Comparison of ENCODE assay signal across 11 cellular contexts in the genomic region with DNA sequence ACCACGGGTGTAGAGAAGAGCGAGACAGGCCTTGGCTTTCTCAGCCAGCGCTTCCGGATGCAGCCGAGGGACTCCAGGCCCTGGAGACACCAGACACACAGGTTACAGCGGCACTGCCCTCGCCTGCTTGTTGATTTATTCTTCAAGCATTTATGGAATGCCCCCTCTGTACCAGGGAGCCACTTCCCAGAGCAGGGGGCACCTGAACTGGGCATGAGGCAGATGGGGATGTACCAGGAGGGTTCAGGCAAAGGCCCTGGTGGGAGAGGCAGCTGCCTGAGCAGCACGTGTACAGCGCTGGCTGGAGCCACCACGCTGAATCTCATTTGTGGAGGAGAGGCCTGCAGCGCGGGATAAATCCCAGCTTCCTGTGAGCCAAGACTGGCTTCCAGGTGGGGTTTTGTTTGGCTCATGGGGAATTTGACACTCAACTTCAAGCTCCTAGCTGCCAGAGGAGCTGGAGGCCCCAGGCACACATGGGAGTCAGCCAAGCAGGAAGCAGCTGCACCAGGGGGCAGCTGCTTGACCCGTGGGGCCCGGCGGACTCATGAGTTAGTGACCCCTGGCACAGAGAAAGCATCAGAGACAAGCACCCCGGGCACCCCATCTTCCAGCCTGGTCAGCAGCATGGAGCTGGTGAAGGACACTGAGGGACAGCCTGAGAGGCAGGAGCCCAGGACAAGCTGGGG. TPM values are rescaled to one million over a fixed set of nuclear protein-coding genes. Genes with fewer than 3 reads are reported as not detected.
A peak's percentile ranks its signal among the peaks of the same experiment; 100 is the strongest.
DNase-seq lines count a peak whose midpoint lies in the region; ATAC-seq and TF ChIP-seq lines count a peak whose summit lies in the region.
"Had no signal": no experiment of that assay in that cellular context is flagged by ENCODE, and none has a peak within 500 bp of the region (broad histone marks: within the 10 kb centered on the region; RNA-seq: fewer than 3 reads in every experiment).

No MANE protein-coding gene starts in this region.

- peak; percentile 14 for DNase-seq in EL
- peak; percentile 88 for DNase-seq in NCI-H2196 treated with DMSO at 0.1 percent for 48 hours (lab: John Stamatoyannopoulos, UW; ENCODE audit: unreplicated experiment)
- no peak for DNase-seq in esophagus squamous epithelium (lab: John Stamatoyannopoulos, UW)
- peak in 1 of 2 donors; percentile 66 for DNase-seq in psoas muscle
- no peak for DNase-seq in GM19240 (ENCODE audit: insufficient read length, low spot score)
- DNase-seq: activated naive CD8-positive, alpha-beta T cell treated with anti-CD3 and anti-CD28 coated beads, Interleukin-2, amount 50 U/mL, for 24 hours; Kasumi-1; RPMI8226 had no signal

- 56 to 60% methylated on average over 2 to 10 of the region's 16 CpGs for WGBS in esophagus squamous epithelium, 2 donors
- WGBS in psoas muscle, 3 donors: 17 to 22% (median 18%) methylated on average over 16 of the region's 16 CpGs

- intact Hi-C loops in esophagus squamous epithelium (cut with DNase I) (no loop called here), psoas muscle (cut with DNase I) (loop anchor here in 1 of 2 donors (10.0 kb wide), 1 partner anchor 1513 kb away; the partner anchor contains the start of gene SPNS1)

- H3K36me3 ChIP-seq in esophagus squamous epithelium (peaks cover 38 to 82% (median 51%) of the 10 kb centered on the region in 3 donors), psoas muscle (ENCODE audit: insufficient read depth in 1 of 2, low read depth in 1 of 2) (peaks cover 9 to 66% of the 10 kb centered on the region in 2 donors)

- peak overlapping the region; percentile 21 to 34 (median 28) for H3K27ac ChIP-seq in esophagus squamous epithelium
- peak overlapping the region; percentile 78 for H3K27ac ChIP-seq in psoas muscle

- no peak overlapping the region for H3K4me3 ChIP-seq in esophagus squamous epithelium
- no peak overlapping the region for H3K4me3 ChIP-seq in psoas muscle

- ATAC-seq in psoas muscle: peak; percentile 44 to 65 (median 56)
- ATAC-seq in GM19328 (IDR thresholded peaks at IDR 0.05; ENCODE audit: unreplicated experiment): no peak
- no peak for ATAC-seq in GM19023 (IDR thresholded peaks at IDR 0.05; ENCODE audit: unreplicated experiment)
- ATAC-seq: activated naive CD8-positive, alpha-beta T cell treated with anti-CD3 and anti-CD28 coated beads, Interleukin-2, amount 50 U/mL, for 24 hours had no signal

- TF ChIP-seq POLR2A in esophagus squamous epithelium (IDR thresholded peaks at IDR 0.05): no peak

- peaks cover 0 to 74% (median 34%) of the 10 kb centered on the region in 3 donors for H3K4me1 ChIP-seq in esophagus squamous epithelium
- H3K4me1 ChIP-seq in psoas muscle: peaks cover 25% of the 10 kb centered on the region

- H3K27me3 ChIP-seq in esophagus squamous epithelium (no peaks in the 10 kb centered on the region), psoas muscle (ENCODE audit: insufficient read depth in 3 of 3, low read length in 2 of 3) (no peaks in the 10 kb centered on the region)

- no peak for TF ChIP-seq CTCF in esophagus squamous epithelium (IDR thresholded peaks at IDR 0.05)
- TF ChIP-seq CTCF in psoas muscle (IDR thresholded peaks at IDR 0.05): no peak

- H3K9me3 ChIP-seq in esophagus squamous epithelium: no peaks in the 10 kb centered on the region
- no peaks in the 10 kb centered on the region for H3K9me3 ChIP-seq in psoas muscle

RNA-seq across cellular contexts. Expression of gene IL21R, which starts 59.7 kb away (rescaled TPM):
- 1 to 10 TPM in 1 of 4 donors, under 1 TPM in 3; 0.23 to 1.2 (median 0.39) TPM for total RNA-seq in esophagus squamous epithelium
- under 1 TPM in 3 of 4 donors, not detected in 1; 0.08 to 0.15 (median 0.12) TPM for total RNA-seq in psoas muscle
- polyA plus RNA-seq in psoas muscle: under 1 TPM in 2 of 3 donors, not detected in 1; 0.01 to 0.05 TPM
- total RNA-seq: progenitor cell of endocrine pancreas had no signal

Comparison
In these comparisons a context has a peak if more than half of its experiments do, and no peak if none do; other contexts are left out.
1. DNase-seq: peak in EL (single experiment) and NCI-H2196 treated with DMSO at 0.1 percent for 48 hours (single experiment); none in esophagus squamous epithelium (single experiment) and GM19240 (single experiment).
2. ATAC-seq: peak in psoas muscle (4 of 4); none in GM19328 (single experiment) and GM19023 (single experiment).